21 cellular contexts compared by ENCODE assay signal in the genomic region with DNA sequence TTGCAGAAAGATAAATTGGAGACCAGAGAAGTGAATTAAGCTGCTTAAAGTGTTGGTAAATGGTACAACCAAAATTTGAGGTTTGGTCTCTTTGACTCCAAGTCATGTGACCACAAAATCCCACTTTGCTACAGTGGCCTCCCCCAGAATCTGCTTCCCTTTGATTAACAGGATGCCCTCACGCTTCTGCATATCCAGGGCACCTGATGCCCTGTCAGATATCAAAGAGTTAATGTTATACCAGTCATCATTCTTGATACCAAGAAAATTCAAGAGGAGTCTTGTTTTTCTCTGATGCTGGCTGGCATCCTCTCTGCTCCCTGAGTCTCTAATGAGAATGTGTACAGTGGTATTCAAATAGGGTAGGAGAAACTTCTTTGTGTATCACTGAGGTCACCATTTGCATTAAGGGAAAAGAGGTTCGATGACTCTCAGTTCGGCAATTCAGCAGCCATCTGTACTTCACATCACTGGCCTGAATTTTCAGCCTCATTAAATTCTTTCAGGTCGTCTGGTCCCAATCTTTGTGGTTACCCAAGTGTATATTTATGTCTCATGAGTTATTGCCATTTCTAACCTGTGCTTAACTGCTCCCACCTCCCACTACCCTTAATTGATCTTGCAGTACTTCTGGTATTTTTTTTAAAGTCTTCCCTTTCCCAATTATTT.
"Had no signal": no experiment of that assay in that cellular context is flagged by ENCODE, and none has a peak within 500 bp of the region (broad histone marks: within the 10 kb centered on the region; RNA-seq: fewer than 3 reads in every experiment).

No MANE protein-coding gene starts in this region.

- H3K27me3 ChIP-seq: adrenal gland, body of pancreas had no signal

- DNase-seq: activated CD4-positive, alpha-beta memory T cell treated with anti-CD3 and anti-CD28 coated beads, Interleukin-2, amount 10 ng/mL, durations not matched to agents 7 days and 5 days; activated CD4-positive, alpha-beta T cell treated with anti-CD3 and anti-CD28 coated beads for 36 hours; activated CD4-positive, alpha-beta T cell treated with anti-CD3 and anti-CD28 coated beads, Interleukin-2, amount 50 U/mL, for 1 hour; activated CD8-positive, alpha-beta memory T cell treated with anti-CD3 and anti-CD28 coated beads, Interleukin-2, amount 50 U/mL, for 48 hours; activated naive CD4-positive, alpha-beta T cell treated with anti-CD3 and anti-CD28 coated beads, Interleukin-2, amount 50 U/mL, for 16 hours; activated naive CD8-positive, alpha-beta T cell treated with anti-CD3 and anti-CD28 coated beads, Interleukin-2, amount 10 ng/mL, durations not matched to agents 7 days and 5 days; activated T-cell treated with anti-CD3 and anti-CD28 coated beads, Interleukin-2, amount 50 U/mL, for 1 hour; adrenal gland; anterior cingulate cortex; body of pancreas; Kasumi-1; KBM-7; NCI-H1105 treated with DMSO at 0.1 percent for 48 hours; NCI-H146; NCI-H187 treated with DMSO at 0.1 percent for 48 hours; NCI-H2171 treated with DMSO at 0.1 percent for 48 hours; NCI-H226; PC-9; SHP77 treated with DMSO at 0.1 percent for 48 hours; T-helper 17 cell; T1000 had no signal

- ATAC-seq: activated CD4-positive, alpha-beta T cell treated with anti-CD3 and anti-CD28 coated beads for 36 hours; body of pancreas; T-helper 17 cell had no signal

- H3K27ac ChIP-seq: adrenal gland, body of pancreas, PC-9 had no signal

- H3K9me3 ChIP-seq: adrenal gland, body of pancreas had no signal

- H3K36me3 ChIP-seq: adrenal gland had no signal

- H3K4me3 ChIP-seq: adrenal gland, body of pancreas, PC-9 had no signal

- H3K4me1 ChIP-seq: adrenal gland, body of pancreas had no signal
